In the genomic region with DNA sequence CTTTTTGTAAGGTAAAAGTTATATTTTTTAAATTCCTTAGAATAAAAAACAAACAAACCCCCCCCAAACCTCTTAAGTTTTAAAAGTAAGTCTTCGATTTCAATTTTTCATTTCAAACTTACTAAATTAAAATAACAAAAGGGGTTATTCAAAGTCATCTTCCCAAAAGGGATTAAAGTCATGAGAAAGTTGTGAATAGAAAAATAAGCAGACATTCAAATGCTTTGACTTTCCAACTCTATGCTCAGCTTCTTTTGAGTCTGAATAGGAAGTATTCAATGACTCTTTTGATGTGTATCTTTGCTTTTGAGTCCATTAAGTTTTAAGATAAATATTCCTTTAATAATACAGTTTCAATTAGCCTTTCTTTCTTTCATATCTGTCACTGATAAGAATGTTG, we compare ENCODE assay signal across 34 cellular contexts.
"Had no signal": no experiment of that assay in that cellular context is flagged by ENCODE, and none has a peak within 500 bp of the region (broad histone marks: within the 10 kb centered on the region; RNA-seq: fewer than 3 reads in every experiment).

No MANE protein-coding gene starts in this region.

- H3K9me3 ChIP-seq: MG63 had no signal

- DNase-seq: Karpas-422, Kasumi-1, KG1, MG63, MM.1S, MV-4-11, NCI-H1048, NCI-H1092, NCI-H1092 treated with DMSO at 0.1 percent for 48 hours, NCI-H1105, NCI-H1105 treated with DMSO at 0.1 percent for 48 hours, NCI-H1417, NCI-H1417 treated with DMSO at 0.1 percent for 48 hours, NCI-H1436, NCI-H1436 treated with DMSO at 0.1 percent for 48 hours, NCI-H146, NCI-H1694, NCI-H1694 treated with DMSO at 0.1 percent for 48 hours, NCI-H187, NCI-H1930, NCI-H2029, NCI-H2029 treated with DMSO at 0.1 percent for 48 hours, NCI-H2081, NCI-H2081 treated with DMSO at 0.1 percent for 48 hours, NCI-H2107, NCI-H2171, NCI-H2171 treated with DMSO at 0.1 percent for 48 hours, NCI-H2227 treated with DMSO at 0.1 percent for 48 hours, NCI-H226, NCI-H345, NCI-H446, NCI-H446 treated with DMSO at 0.1 percent for 48 hours, NCI-H510A had no signal

- H3K36me3 ChIP-seq: MG63 had no signal

- H3K4me3 ChIP-seq: MG63 had no signal

- H3K27ac ChIP-seq: KMS-11 had no signal
